Comparison of ENCODE assay signal across 30 cellular contexts in the genomic region with DNA sequence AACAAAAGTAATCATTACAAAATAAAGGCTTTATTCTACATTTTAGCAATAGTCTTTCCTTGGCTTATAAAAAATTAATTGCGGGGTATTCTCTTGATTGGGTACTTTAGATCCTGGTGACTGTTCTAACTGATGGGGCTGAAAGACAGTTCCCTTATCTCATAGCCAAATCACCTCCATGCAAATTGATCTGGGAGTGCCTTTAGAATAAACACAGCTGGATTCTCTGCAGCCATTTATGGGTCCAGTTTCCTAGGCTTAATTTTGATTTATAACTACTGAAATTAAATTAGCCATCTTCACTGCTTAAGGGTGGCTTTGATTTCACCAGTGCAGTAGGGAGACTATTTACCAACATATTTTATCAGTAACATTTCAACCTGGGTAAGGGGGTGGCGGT.
"Had no signal": no experiment of that assay in that cellular context is flagged by ENCODE, and none has a peak within 500 bp of the region (broad histone marks: within the 10 kb centered on the region; RNA-seq: fewer than 3 reads in every experiment).

No MANE protein-coding gene starts in this region.

- H3K27ac Mint-ChIP-seq: activated CD4-positive, alpha-beta T cell treated with anti-CD3 and anti-CD28 coated beads, Interleukin-2, amount 10 ng/mL, durations not matched to agents 24 days and 14 days; activated CD8-positive, alpha-beta T cell treated with anti-CD3 and anti-CD28 coated beads for 36 hours; activated naive CD4-positive, alpha-beta T cell treated with anti-CD3 and anti-CD28 coated beads, Interleukin-2, amount 50 U/mL, for 72 hours; activated T-cell treated with anti-CD3 and anti-CD28 coated beads, Interleukin-2, amount 50 U/mL, for 72 hours; activated T-helper 17 cell treated with anti-CD3 and anti-CD28 coated beads, Interleukin-2, amount 50 U/mL, for 72 hours; T-helper 1 cell treated with Interleukin-12 subunit alpha and Interleukin-12 subunit beta and Interleukin-4 antibody, amounts not matched to agents 30 μg/mL and 1 μg/mL, for 36 hours; T-helper 2 cell treated with Interferon-gamma antibody and Interleukin-4, amounts not matched to agents 5 μg/mL and 100 μg/mL, for 36 hours had no signal

- ATAC-seq: activated CD8-positive, alpha-beta T cell treated with anti-CD3 and anti-CD28 coated beads for 36 hours; activated naive CD4-positive, alpha-beta T cell treated with anti-CD3 and anti-CD28 coated beads, Interleukin-2, amount 50 U/mL, for 72 hours; activated T-cell treated with anti-CD3 and anti-CD28 coated beads, Interleukin-2, amount 50 U/mL, for 72 hours; activated T-helper 17 cell treated with anti-CD3 and anti-CD28 coated beads, Interleukin-2, amount 50 U/mL, for 72 hours; body of pancreas; Right ventricle myocardium inferior had no signal

- H3K36me3 Mint-ChIP-seq: activated naive CD4-positive, alpha-beta T cell treated with anti-CD3 and anti-CD28 coated beads, Interleukin-2, amount 50 U/mL, for 72 hours had no signal

- H3K9me3 Mint-ChIP-seq: T-helper 1 cell treated with Interleukin-12 subunit alpha and Interleukin-12 subunit beta and Interleukin-4 antibody, amounts not matched to agents 30 μg/mL and 1 μg/mL, for 36 hours had no signal

- H3K4me3 Mint-ChIP-seq: activated CD4-positive, alpha-beta T cell treated with anti-CD3 and anti-CD28 coated beads, Interleukin-2, amount 10 ng/mL, durations not matched to agents 24 days and 14 days; activated CD8-positive, alpha-beta T cell treated with anti-CD3 and anti-CD28 coated beads for 36 hours; activated T-cell treated with anti-CD3 and anti-CD28 coated beads, Interleukin-2, amount 50 U/mL, for 72 hours; activated T-helper 17 cell treated with anti-CD3 and anti-CD28 coated beads, Interleukin-2, amount 50 U/mL, for 72 hours; T-helper 1 cell treated with Interleukin-12 subunit alpha and Interleukin-12 subunit beta and Interleukin-4 antibody, amounts not matched to agents 30 μg/mL and 1 μg/mL, for 36 hours; T-helper 2 cell treated with Interferon-gamma antibody and Interleukin-4, amounts not matched to agents 5 μg/mL and 100 μg/mL, for 36 hours had no signal

- H3K4me2 ChIP-seq: PC-9 had no signal

- DNase-seq: activated CD4-positive, alpha-beta T cell treated with anti-CD3 and anti-CD28 coated beads, Interleukin-2, amount 10 ng/mL, durations not matched to agents 24 days and 14 days; activated CD4-positive, alpha-beta T cell treated with anti-CD3 and anti-CD28 coated beads, Interleukin-2, amount 50 U/mL, for 4 hours; activated CD8-positive, alpha-beta T cell treated with anti-CD3 and anti-CD28 coated beads for 36 hours; activated gamma-delta T cell; activated naive CD4-positive, alpha-beta T cell treated with Interleukin-2 at 50 U/mL for 16 hours; activated T-cell treated with anti-CD3 and anti-CD28 coated beads, Interleukin-2, amount 50 U/mL, for 1 hour; activated T-cell treated with anti-CD3 and anti-CD28 coated beads, Interleukin-2, amount 50 U/mL, for 72 hours; adrenal gland; body of pancreas; Kasumi-1; KG1; MG63; NCI-H1048; NCI-H1436; NCI-H1694; NCI-H1930; NCI-H2081 treated with DMSO at 0.1 percent for 48 hours; NCI-H226; NCI-H446 treated with DMSO at 0.1 percent for 48 hours; NCI-H524; PC-9; SIG-M5 had no signal

- H3K27me3 ChIP-seq: adrenal gland, body of pancreas, breast epithelium, MG63 had no signal

- H3K27ac ChIP-seq: adrenal gland, body of pancreas, breast epithelium, coronary artery, PC-9, RWPE1 had no signal

- H2AFZ ChIP-seq: PC-9 had no signal

- H3K36me3 ChIP-seq: adrenal gland, breast epithelium, MG63 had no signal

- H3K4me1 Mint-ChIP-seq: activated CD4-positive, alpha-beta T cell treated with anti-CD3 and anti-CD28 coated beads, Interleukin-2, amount 10 ng/mL, durations not matched to agents 24 days and 14 days; activated T-helper 17 cell treated with anti-CD3 and anti-CD28 coated beads, Interleukin-2, amount 50 U/mL, for 72 hours had no signal

- H3K9me3 ChIP-seq: adrenal gland, body of pancreas, breast epithelium, MG63 had no signal

- H3K4me1 ChIP-seq: adrenal gland, body of pancreas, breast epithelium had no signal

- H3K27me3 Mint-ChIP-seq: activated CD4-positive, alpha-beta T cell treated with anti-CD3 and anti-CD28 coated beads, Interleukin-2, amount 10 ng/mL, durations not matched to agents 24 days and 14 days; activated CD8-positive, alpha-beta T cell treated with anti-CD3 and anti-CD28 coated beads for 36 hours; activated T-helper 17 cell treated with anti-CD3 and anti-CD28 coated beads, Interleukin-2, amount 50 U/mL, for 72 hours had no signal

- H3K4me3 ChIP-seq: adrenal gland, body of pancreas, breast epithelium, coronary artery, MG63, PC-9 had no signal
